ENCODE assay signal across 1 cellular context in genomic region chr17:72632026-72632684, GRCh38.
TF ChIP-seq lines count a peak whose summit lies in the region.

No MANE protein-coding gene starts in this region.

TF ChIP-seq in HepG2, 621 proteins besides CTCF, POLR2A, EP300 and RAD21 (continued from another document and continues in another):
- TF ChIP-seq, protein P1, sequence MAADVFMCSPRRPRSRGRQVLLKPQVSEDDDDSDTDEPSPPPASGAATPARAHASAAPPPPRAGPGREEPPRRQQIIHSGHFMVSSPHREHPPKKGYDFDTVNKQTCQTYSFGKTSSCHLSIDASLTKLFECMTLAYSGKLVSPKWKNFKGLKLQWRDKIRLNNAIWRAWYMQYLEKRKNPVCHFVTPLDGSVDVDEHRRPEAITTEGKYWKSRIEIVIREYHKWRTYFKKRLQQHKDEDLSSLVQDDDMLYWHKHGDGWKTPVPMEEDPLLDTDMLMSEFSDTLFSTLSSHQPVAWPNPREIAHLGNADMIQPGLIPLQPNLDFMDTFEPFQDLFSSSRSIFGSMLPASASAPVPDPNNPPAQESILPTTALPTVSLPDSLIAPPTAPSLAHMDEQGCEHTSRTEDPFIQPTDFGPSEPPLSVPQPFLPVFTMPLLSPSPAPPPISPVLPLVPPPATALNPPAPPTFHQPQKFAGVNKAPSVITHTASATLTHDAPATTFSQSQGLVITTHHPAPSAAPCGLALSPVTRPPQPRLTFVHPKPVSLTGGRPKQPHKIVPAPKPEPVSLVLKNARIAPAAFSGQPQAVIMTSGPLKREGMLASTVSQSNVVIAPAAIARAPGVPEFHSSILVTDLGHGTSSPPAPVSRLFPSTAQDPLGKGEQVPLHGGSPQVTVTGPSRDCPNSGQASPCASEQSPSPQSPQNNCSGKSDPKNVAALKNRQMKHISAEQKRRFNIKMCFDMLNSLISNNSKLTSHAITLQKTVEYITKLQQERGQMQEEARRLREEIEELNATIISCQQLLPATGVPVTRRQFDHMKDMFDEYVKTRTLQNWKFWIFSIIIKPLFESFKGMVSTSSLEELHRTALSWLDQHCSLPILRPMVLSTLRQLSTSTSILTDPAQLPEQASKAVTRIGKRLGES (CRISPR knock-in tag; IDR thresholded peaks at IDR 0.05; ENCODE audit: borderline replicate concordance), result no peak; the same call in 1 of the 2 replicates
- peak; percentile 99 for TF ChIP-seq SP5 (CRISPR knock-in tag; IDR thresholded peaks at IDR 0.05; ENCODE audit: borderline replicate concordance, low read depth)
- no peak for TF ChIP-seq POLR2AphosphoS5 (IDR thresholded peaks at IDR 0.05; ENCODE audit: low read depth, low read length)
- peak; percentile 71 for TF ChIP-seq DRAP1 (CRISPR knock-in tag; IDR thresholded peaks at IDR 0.05)
- TF ChIP-seq ZNF225 (CRISPR knock-in tag; IDR thresholded peaks at IDR 0.05), result no peak
- peak; percentile 87; the same call in 1 of the 2 replicates for TF ChIP-seq SNAI1 (CRISPR knock-in tag; IDR thresholded peaks at IDR 0.05; ENCODE audit: borderline replicate concordance)
- TF ChIP-seq, protein P2, sequence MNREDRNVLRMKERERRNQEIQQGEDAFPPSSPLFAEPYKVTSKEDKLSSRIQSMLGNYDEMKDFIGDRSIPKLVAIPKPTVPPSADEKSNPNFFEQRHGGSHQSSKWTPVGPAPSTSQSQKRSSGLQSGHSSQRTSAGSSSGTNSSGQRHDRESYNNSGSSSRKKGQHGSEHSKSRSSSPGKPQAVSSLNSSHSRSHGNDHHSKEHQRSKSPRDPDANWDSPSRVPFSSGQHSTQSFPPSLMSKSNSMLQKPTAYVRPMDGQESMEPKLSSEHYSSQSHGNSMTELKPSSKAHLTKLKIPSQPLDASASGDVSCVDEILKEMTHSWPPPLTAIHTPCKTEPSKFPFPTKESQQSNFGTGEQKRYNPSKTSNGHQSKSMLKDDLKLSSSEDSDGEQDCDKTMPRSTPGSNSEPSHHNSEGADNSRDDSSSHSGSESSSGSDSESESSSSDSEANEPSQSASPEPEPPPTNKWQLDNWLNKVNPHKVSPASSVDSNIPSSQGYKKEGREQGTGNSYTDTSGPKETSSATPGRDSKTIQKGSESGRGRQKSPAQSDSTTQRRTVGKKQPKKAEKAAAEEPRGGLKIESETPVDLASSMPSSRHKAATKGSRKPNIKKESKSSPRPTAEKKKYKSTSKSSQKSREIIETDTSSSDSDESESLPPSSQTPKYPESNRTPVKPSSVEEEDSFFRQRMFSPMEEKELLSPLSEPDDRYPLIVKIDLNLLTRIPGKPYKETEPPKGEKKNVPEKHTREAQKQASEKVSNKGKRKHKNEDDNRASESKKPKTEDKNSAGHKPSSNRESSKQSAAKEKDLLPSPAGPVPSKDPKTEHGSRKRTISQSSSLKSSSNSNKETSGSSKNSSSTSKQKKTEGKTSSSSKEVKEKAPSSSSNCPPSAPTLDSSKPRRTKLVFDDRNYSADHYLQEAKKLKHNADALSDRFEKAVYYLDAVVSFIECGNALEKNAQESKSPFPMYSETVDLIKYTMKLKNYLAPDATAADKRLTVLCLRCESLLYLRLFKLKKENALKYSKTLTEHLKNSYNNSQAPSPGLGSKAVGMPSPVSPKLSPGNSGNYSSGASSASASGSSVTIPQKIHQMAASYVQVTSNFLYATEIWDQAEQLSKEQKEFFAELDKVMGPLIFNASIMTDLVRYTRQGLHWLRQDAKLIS (CRISPR knock-in tag; IDR thresholded peaks at IDR 0.05), result no peak
- peak; percentile 75; the same call in 1 of the 2 replicates for TF ChIP-seq RFXANK (CRISPR knock-in tag; IDR thresholded peaks at IDR 0.05)
- TF ChIP-seq, protein P3, sequence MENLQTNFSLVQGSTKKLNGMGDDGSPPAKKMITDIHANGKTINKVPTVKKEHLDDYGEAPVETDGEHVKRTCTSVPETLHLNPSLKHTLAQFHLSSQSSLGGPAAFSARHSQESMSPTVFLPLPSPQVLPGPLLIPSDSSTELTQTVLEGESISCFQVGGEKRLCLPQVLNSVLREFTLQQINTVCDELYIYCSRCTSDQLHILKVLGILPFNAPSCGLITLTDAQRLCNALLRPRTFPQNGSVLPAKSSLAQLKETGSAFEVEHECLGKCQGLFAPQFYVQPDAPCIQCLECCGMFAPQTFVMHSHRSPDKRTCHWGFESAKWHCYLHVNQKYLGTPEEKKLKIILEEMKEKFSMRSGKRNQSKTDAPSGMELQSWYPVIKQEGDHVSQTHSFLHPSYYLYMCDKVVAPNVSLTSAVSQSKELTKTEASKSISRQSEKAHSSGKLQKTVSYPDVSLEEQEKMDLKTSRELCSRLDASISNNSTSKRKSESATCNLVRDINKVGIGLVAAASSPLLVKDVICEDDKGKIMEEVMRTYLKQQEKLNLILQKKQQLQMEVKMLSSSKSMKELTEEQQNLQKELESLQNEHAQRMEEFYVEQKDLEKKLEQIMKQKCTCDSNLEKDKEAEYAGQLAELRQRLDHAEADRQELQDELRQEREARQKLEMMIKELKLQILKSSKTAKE (CRISPR knock-in tag; IDR thresholded peaks at IDR 0.05; ENCODE audit: borderline replicate concordance), result peak; percentile 100
- peak; percentile 98 for TF ChIP-seq FOSL2 (CRISPR knock-in tag; IDR thresholded peaks at IDR 0.05)
- TF ChIP-seq TCF12 (IDR thresholded peaks at IDR 0.05), result no peak
- no peak; the same call in 1 of the 2 replicates for TF ChIP-seq TCF12 (CRISPR knock-in tag; IDR thresholded peaks at IDR 0.05)
- no peak for TF ChIP-seq PAX8 (CRISPR knock-in tag; IDR thresholded peaks at IDR 0.05; ENCODE audit: borderline replicate concordance)
- TF ChIP-seq, protein P4, sequence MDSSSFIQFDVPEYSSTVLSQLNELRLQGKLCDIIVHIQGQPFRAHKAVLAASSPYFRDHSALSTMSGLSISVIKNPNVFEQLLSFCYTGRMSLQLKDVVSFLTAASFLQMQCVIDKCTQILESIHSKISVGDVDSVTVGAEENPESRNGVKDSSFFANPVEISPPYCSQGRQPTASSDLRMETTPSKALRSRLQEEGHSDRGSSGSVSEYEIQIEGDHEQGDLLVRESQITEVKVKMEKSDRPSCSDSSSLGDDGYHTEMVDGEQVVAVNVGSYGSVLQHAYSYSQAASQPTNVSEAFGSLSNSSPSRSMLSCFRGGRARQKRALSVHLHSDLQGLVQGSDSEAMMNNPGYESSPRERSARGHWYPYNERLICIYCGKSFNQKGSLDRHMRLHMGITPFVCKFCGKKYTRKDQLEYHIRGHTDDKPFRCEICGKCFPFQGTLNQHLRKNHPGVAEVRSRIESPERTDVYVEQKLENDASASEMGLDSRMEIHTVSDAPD (CRISPR knock-in tag; IDR thresholded peaks at IDR 0.05), result no peak; the same call in 1 of the 2 replicates
- TF ChIP-seq, protein P5, sequence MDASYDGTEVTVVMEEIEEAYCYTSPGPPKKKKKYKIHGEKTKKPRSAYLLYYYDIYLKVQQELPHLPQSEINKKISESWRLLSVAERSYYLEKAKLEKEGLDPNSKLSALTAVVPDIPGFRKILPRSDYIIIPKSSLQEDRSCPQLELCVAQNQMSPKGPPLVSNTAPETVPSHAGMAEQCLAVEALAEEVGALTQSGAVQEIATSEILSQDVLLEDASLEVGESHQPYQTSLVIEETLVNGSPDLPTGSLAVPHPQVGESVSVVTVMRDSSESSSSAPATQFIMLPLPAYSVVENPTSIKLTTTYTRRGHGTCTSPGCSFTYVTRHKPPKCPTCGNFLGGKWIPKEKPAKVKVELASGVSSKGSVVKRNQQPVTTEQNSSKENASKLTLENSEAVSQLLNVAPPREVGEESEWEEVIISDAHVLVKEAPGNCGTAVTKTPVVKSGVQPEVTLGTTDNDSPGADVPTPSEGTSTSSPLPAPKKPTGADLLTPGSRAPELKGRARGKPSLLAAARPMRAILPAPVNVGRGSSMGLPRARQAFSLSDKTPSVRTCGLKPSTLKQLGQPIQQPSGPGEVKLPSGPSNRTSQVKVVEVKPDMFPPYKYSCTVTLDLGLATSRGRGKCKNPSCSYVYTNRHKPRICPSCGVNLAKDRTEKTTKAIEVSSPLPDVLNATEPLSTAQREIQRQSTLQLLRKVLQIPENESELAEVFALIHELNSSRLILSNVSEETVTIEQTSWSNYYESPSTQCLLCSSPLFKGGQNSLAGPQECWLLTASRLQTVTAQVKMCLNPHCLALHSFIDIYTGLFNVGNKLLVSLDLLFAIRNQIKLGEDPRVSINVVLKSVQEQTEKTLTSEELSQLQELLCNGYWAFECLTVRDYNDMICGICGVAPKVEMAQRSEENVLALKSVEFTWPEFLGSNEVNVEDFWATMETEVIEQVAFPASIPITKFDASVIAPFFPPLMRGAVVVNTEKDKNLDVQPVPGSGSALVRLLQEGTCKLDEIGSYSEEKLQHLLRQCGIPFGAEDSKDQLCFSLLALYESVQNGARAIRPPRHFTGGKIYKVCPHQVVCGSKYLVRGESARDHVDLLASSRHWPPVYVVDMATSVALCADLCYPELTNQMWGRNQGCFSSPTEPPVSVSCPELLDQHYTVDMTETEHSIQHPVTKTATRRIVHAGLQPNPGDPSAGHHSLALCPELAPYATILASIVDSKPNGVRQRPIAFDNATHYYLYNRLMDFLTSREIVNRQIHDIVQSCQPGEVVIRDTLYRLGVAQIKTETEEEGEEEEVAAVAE (CRISPR knock-in tag; IDR thresholded peaks at IDR 0.05; ENCODE audit: borderline replicate concordance), result peak; percentile 89; the same call in 1 of the 2 replicates
- no peak for TF ChIP-seq ZBTB42 (CRISPR knock-in tag; IDR thresholded peaks at IDR 0.05)
- TF ChIP-seq, protein P6, sequence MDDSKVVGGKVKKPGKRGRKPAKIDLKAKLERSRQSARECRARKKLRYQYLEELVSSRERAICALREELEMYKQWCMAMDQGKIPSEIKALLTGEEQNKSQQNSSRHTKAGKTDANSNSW (CRISPR knock-in tag; IDR thresholded peaks at IDR 0.05; ENCODE audit: borderline replicate concordance), result no peak
- no peak for TF ChIP-seq ZFAT (CRISPR knock-in tag; conservative IDR thresholded peaks at IDR 0.05)
- peak; percentile 66; the same call in 1 of the 2 replicates for TF ChIP-seq ZSCAN21 (CRISPR knock-in tag; IDR thresholded peaks at IDR 0.05; ENCODE audit: borderline replicate concordance)
- TF ChIP-seq ZNF605 (CRISPR knock-in tag; IDR thresholded peaks at IDR 0.05), result peak; percentile 79; the same call in 1 of the 2 replicates
- TF ChIP-seq NPAS2 (CRISPR knock-in tag; IDR thresholded peaks at IDR 0.05; ENCODE audit: borderline replicate concordance), result no peak
- TF ChIP-seq ZFX (CRISPR knock-in tag; IDR thresholded peaks at IDR 0.05; ENCODE audit: low read depth), result peak; percentile 32; the same call in 1 of the 2 replicates
- peak; percentile 94 for TF ChIP-seq ZNF136 (CRISPR knock-in tag; IDR thresholded peaks at IDR 0.05; ENCODE audit: low read depth)
- peak; percentile 37; the same call in 1 of the 2 replicates for TF ChIP-seq ZNF280B (CRISPR knock-in tag; IDR thresholded peaks at IDR 0.05; ENCODE audit: borderline replicate concordance)
- TF ChIP-seq RNF2 (conservative IDR thresholded peaks at IDR 0.05; ENCODE audit: low read depth), result 0 out of 2 replicates have a peak, but pooled peaks have one; percentile 17
- peak; percentile 97 for TF ChIP-seq ELF3 (CRISPR knock-in tag; IDR thresholded peaks at IDR 0.05)
- peak; percentile 82; the same call in 1 of the 2 replicates for TF ChIP-seq ZMYM2 (CRISPR knock-in tag; IDR thresholded peaks at IDR 0.05)
- no peak; the same call in 1 of the 2 replicates for TF ChIP-seq GMEB2 (CRISPR knock-in tag; IDR thresholded peaks at IDR 0.05; ENCODE audit: low read depth)
- TF ChIP-seq SPEN (CRISPR knock-in tag; IDR thresholded peaks at IDR 0.05; ENCODE audit: low read depth), result peak; percentile 88; the same call in 1 of the 2 replicates
- TF ChIP-seq, protein P7, sequence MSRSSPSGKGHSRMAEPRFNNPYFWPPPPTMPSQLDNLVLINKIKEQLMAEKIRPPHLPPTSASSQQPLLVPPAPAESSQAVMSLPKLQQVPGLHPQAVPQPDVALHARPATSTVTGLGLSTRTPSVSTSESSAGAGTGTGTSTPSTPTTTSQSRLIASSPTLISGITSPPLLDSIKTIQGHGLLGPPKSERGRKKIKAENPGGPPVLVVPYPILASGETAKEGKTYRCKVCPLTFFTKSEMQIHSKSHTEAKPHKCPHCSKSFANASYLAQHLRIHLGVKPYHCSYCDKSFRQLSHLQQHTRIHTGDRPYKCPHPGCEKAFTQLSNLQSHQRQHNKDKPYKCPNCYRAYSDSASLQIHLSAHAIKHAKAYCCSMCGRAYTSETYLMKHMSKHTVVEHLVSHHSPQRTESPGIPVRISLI (CRISPR knock-in tag; IDR thresholded peaks at IDR 0.05; ENCODE audit: borderline replicate concordance), result peak; percentile 46; the same call in 1 of the 2 replicates
- TF ChIP-seq ZFP90 (CRISPR knock-in tag; IDR thresholded peaks at IDR 0.05; ENCODE audit: borderline replicate concordance), result no peak
- TF ChIP-seq ZNF468 (CRISPR knock-in tag; IDR thresholded peaks at IDR 0.05), result no peak
- peak; percentile 78 for TF ChIP-seq ELF1 (CRISPR knock-in tag; IDR thresholded peaks at IDR 0.05)
- no peak for TF ChIP-seq HDAC6 (IDR thresholded peaks at IDR 0.05; ENCODE audit: low read depth, low read length)
- TF ChIP-seq FOXA1 (IDR thresholded peaks at IDR 0.05), result no peak
- TF ChIP-seq FOXA1 (CRISPR knock-in tag; IDR thresholded peaks at IDR 0.05), result peak; percentile 98
- TF ChIP-seq ZNF780A (CRISPR knock-in tag; IDR thresholded peaks at IDR 0.05), result no peak
- peak; percentile 90; the same call in 1 of the 2 replicates for TF ChIP-seq FOXK1 (CRISPR knock-in tag; IDR thresholded peaks at IDR 0.05; ENCODE audit: borderline replicate concordance, low read depth)
- no peak for TF ChIP-seq KAT2B (IDR thresholded peaks at IDR 0.05; ENCODE audit: borderline replicate concordance, low read depth, low read length)
